1 cellular context compared by ENCODE assay signal in genomic region chr1:54854376-54855020, GRCh38.
TF ChIP-seq lines count a peak whose summit lies in the region.

No MANE protein-coding gene starts in this region.

TF ChIP-seq in GM12878, 131 proteins besides CTCF, POLR2A, EP300 and RAD21:
- TF ChIP-seq ZNF622 (IDR thresholded peaks at IDR 0.05) (no peak), SREBF1 (IDR thresholded peaks at IDR 0.05; ENCODE audit: low read length) (no peak), RAD51 (IDR thresholded peaks at IDR 0.05) (no peak)
- TF ChIP-seq, protein P1, sequence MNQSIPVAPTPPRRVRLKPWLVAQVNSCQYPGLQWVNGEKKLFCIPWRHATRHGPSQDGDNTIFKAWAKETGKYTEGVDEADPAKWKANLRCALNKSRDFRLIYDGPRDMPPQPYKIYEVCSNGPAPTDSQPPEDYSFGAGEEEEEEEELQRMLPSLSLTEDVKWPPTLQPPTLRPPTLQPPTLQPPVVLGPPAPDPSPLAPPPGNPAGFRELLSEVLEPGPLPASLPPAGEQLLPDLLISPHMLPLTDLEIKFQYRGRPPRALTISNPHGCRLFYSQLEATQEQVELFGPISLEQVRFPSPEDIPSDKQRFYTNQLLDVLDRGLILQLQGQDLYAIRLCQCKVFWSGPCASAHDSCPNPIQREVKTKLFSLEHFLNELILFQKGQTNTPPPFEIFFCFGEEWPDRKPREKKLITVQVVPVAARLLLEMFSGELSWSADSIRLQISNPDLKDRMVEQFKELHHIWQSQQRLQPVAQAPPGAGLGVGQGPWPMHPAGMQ (IDR thresholded peaks at IDR 0.05; ENCODE audit: borderline replicate concordance), result no peak
